1 cellular context compared by ENCODE assay signal in the genomic region with DNA sequence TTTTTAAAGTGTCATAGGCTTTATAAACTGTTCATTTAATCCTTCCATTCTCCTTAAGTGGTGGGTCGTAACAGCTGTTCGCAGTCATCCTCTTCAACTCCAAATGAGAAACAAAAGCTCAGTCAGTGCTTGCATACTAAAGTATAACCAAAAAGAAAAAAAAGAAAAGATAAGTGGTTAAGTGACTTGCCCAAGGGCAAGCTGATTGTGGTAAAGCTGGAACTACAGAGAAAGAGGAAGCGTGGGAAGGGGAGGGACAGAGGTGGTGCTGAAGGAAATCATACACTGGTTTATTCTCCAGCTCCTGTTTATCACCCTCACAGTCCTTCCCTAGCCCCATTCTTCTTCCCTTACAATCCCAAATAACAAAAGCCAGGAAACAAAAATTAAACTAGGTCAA.
TF ChIP-seq lines count a peak whose summit lies in the region.

No MANE protein-coding gene starts in this region.

TF ChIP-seq in K562, 482 proteins besides CTCF, POLR2A, EP300 and RAD21:
- no peak for TF ChIP-seq SNRNP70 (optimal IDR thresholded peaks at IDR 0.05; ENCODE audit: low read depth, low read length)
- TF ChIP-seq BRD4 (IDR thresholded peaks at IDR 0.05) = no peak
- TF ChIP-seq SPI1 (IDR thresholded peaks at IDR 0.05; ENCODE audit: borderline replicate concordance, low read depth, low read length) = peak; percentile 95
- TF ChIP-seq MCM2 (IDR thresholded peaks at IDR 0.05; ENCODE audit: low read depth) = no peak
- TF ChIP-seq MAFG (tag; conservative IDR thresholded peaks at IDR 0.05) = no peak
- TF ChIP-seq EGR1 (conservative IDR thresholded peaks at IDR 0.05) = peak; percentile 37
- TF ChIP-seq RBM15 (IDR thresholded peaks at IDR 0.05; ENCODE audit: insufficient read depth, low read length) = no peak
- TF ChIP-seq, protein P1, sequence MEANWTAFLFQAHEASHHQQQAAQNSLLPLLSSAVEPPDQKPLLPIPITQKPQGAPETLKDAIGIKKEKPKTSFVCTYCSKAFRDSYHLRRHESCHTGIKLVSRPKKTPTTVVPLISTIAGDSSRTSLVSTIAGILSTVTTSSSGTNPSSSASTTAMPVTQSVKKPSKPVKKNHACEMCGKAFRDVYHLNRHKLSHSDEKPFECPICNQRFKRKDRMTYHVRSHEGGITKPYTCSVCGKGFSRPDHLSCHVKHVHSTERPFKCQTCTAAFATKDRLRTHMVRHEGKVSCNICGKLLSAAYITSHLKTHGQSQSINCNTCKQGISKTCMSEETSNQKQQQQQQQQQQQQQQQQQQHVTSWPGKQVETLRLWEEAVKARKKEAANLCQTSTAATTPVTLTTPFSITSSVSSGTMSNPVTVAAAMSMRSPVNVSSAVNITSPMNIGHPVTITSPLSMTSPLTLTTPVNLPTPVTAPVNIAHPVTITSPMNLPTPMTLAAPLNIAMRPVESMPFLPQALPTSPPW (CRISPR knock-in tag; IDR thresholded peaks at IDR 0.05) = no peak
- TF ChIP-seq THRA (IDR thresholded peaks at IDR 0.05) = no peak
- no peak for TF ChIP-seq ZNF699 (CRISPR knock-in tag; IDR thresholded peaks at IDR 0.05; ENCODE audit: insufficient replicate concordance)
- peak; percentile 61; the same call in 1 of the 2 replicates for TF ChIP-seq ZNF384 (IDR thresholded peaks at IDR 0.05; ENCODE audit: low read depth, low read length)
- peak; percentile 70 for TF ChIP-seq HMBOX1 (IDR thresholded peaks at IDR 0.05)
- peak; percentile 20; the same call in 1 of the 2 replicates for TF ChIP-seq DPF2 (IDR thresholded peaks at IDR 0.05)
- TF ChIP-seq PURB (CRISPR knock-in tag; IDR thresholded peaks at IDR 0.05; ENCODE audit: low read depth) = no peak
- no peak for TF ChIP-seq ZNF551 (CRISPR knock-in tag; IDR thresholded peaks at IDR 0.05)
- TF ChIP-seq SMAD1 (IDR thresholded peaks at IDR 0.05; ENCODE audit: low read depth, low read length, partially characterized antibody) = no peak
- no peak for TF ChIP-seq ZFP30 (CRISPR knock-in tag; IDR thresholded peaks at IDR 0.05; ENCODE audit: borderline replicate concordance)
- TF ChIP-seq RCOR1 (IDR thresholded peaks at IDR 0.05; ENCODE audit: borderline replicate concordance in 1 of 2, low read depth in 2 of 2, low read length in 2 of 2) = 0 out of 4 replicates have a peak, but pooled peaks of 1 of the 2 experiments have one; percentile 43
- no peak for TF ChIP-seq CREB3L1 (IDR thresholded peaks at IDR 0.05; ENCODE audit: borderline replicate concordance, low read depth)
